In the genomic region with DNA sequence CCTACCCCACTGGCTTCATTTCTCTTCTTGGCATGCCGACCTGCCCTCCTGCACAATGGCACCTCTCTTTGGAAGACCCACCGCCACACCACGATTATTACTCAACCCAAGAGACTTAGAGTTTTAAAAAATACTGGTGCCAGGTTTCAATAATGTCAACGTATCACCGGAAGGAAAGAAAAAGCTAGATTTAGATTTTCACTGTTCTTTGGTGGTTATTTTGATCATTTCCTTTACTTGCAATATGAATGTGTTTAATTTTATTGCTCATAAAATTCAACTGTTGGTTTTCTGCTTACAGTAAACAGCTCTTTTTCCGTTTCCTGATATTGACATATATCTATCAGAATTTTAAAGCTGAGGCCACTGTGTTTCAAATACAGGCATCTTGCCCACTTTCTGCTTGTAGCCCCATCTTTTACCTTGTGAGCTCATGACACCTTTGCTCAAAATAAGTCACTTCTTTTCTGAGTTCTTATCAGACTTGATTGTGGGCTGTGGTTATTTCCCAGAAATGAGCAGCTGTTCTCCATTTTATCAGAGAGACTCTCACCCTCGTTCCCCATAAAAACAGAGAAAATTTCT, we compare ENCODE assay signal across 2 cellular contexts.
TF ChIP-seq lines count a peak whose summit lies in the region.

No MANE protein-coding gene starts in this region.

TF ChIP-seq in IMR-90, 13 proteins besides CTCF, POLR2A, EP300 and RAD21:
- TF ChIP-seq BHLHE40 (IDR thresholded peaks at IDR 0.05; ENCODE audit: low read depth, low read length) (no peak), CEBPB (IDR thresholded peaks at IDR 0.05; ENCODE audit: low read depth, low read length) (no peak), MXI1 (IDR thresholded peaks at IDR 0.05; ENCODE audit: borderline replicate concordance, low read depth, low read length) (no peak), FOS (IDR thresholded peaks at IDR 0.05; ENCODE audit: low read depth, low read length) (no peak), SMC3 (IDR thresholded peaks at IDR 0.05; ENCODE audit: low read depth, low read length) (no peak), RFX5 (IDR thresholded peaks at IDR 0.05; ENCODE audit: low read depth, low read length) (no peak), MAFK (IDR thresholded peaks at IDR 0.05; ENCODE audit: low read depth, low read length) (no peak), MAZ (IDR thresholded peaks at IDR 0.05; ENCODE audit: borderline replicate concordance, low read depth, low read length) (no peak), RCOR1 (IDR thresholded peaks at IDR 0.05; ENCODE audit: insufficient replicate concordance, low read length) (no peak), CHD1 (IDR thresholded peaks at IDR 0.05; ENCODE audit: low read depth, low read length) (no peak), NFE2L2 (IDR thresholded peaks at IDR 0.05; ENCODE audit: low read depth, low read length) (no peak)
- TF ChIP-seq, protein P1, sequence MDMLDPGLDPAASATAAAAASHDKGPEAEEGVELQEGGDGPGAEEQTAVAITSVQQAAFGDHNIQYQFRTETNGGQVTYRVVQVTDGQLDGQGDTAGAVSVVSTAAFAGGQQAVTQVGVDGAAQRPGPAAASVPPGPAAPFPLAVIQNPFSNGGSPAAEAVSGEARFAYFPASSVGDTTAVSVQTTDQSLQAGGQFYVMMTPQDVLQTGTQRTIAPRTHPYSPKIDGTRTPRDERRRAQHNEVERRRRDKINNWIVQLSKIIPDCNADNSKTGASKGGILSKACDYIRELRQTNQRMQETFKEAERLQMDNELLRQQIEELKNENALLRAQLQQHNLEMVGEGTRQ (IDR thresholded peaks at IDR 0.05; ENCODE audit: low read depth, low read length) = no peak
- TF ChIP-seq, protein P2, sequence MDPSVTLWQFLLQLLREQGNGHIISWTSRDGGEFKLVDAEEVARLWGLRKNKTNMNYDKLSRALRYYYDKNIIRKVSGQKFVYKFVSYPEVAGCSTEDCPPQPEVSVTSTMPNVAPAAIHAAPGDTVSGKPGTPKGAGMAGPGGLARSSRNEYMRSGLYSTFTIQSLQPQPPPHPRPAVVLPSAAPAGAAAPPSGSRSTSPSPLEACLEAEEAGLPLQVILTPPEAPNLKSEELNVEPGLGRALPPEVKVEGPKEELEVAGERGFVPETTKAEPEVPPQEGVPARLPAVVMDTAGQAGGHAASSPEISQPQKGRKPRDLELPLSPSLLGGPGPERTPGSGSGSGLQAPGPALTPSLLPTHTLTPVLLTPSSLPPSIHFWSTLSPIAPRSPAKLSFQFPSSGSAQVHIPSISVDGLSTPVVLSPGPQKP (IDR thresholded peaks at IDR 0.05; ENCODE audit: borderline replicate concordance, low read depth, low read length) = no peak
TF ChIP-seq in IMR-90: peak in this region for 0.

TF ChIP-seq in HepG2, 621 proteins besides CTCF, POLR2A, EP300 and RAD21:
- TF ChIP-seq NCOA1 (CRISPR knock-in tag; IDR thresholded peaks at IDR 0.05) (no peak), ZNF7 (CRISPR knock-in tag; IDR thresholded peaks at IDR 0.05) (no peak)
- TF ChIP-seq, protein P3, sequence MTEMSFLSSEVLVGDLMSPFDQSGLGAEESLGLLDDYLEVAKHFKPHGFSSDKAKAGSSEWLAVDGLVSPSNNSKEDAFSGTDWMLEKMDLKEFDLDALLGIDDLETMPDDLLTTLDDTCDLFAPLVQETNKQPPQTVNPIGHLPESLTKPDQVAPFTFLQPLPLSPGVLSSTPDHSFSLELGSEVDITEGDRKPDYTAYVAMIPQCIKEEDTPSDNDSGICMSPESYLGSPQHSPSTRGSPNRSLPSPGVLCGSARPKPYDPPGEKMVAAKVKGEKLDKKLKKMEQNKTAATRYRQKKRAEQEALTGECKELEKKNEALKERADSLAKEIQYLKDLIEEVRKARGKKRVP (CRISPR knock-in tag; IDR thresholded peaks at IDR 0.05) = no peak
TF ChIP-seq in HepG2: peak in this region for 0.
